Comparison of ENCODE assay signal across 35 cellular contexts in genomic region chr3:50695031-50695430, GRCh38.
"Had no signal": no experiment of that assay in that cellular context is flagged by ENCODE, and none has a peak within 500 bp of the region (broad histone marks: within the 10 kb centered on the region; RNA-seq: fewer than 3 reads in every experiment).

No MANE protein-coding gene starts in this region.

- H3K27me3 ChIP-seq: MG63 had no signal

- DNase-seq: Karpas-422, Kasumi-1, MG63, MM.1S, MV-4-11, NCI-H1048, NCI-H1092, NCI-H1092 treated with DMSO at 0.1 percent for 48 hours, NCI-H1105, NCI-H1105 treated with DMSO at 0.1 percent for 48 hours, NCI-H1417, NCI-H1417 treated with DMSO at 0.1 percent for 48 hours, NCI-H1436, NCI-H1436 treated with DMSO at 0.1 percent for 48 hours, NCI-H146, NCI-H1694, NCI-H1694 treated with DMSO at 0.1 percent for 48 hours, NCI-H187, NCI-H187 treated with DMSO at 0.1 percent for 48 hours, NCI-H1930, NCI-H2029, NCI-H2029 treated with DMSO at 0.1 percent for 48 hours, NCI-H2081, NCI-H2081 treated with DMSO at 0.1 percent for 48 hours, NCI-H2107, NCI-H2171, NCI-H2171 treated with DMSO at 0.1 percent for 48 hours, NCI-H2227 treated with DMSO at 0.1 percent for 48 hours, NCI-H226, NCI-H345, NCI-H446, NCI-H446 treated with DMSO at 0.1 percent for 48 hours, NCI-H510A, NCI-H510A treated with DMSO at 0.1 percent for 48 hours, NCI-H524 had no signal

- H3K4me3 ChIP-seq: MG63 had no signal

- H3K36me3 ChIP-seq: MG63 had no signal

- H3K9me3 ChIP-seq: MG63 had no signal
